10 cellular contexts compared by ENCODE assay signal in genomic region chr7:25260862-25261454, GRCh38. TPM values are rescaled to one million over a fixed set of nuclear protein-coding genes. Genes with fewer than 3 reads are reported as not detected.
DNase-seq lines count a peak whose midpoint lies in the region; ATAC-seq lines count a peak whose summit lies in the region.
"Had no signal": no experiment of that assay in that cellular context is flagged by ENCODE, and none has a peak within 500 bp of the region (broad histone marks: within the 10 kb centered on the region; RNA-seq: fewer than 3 reads in every experiment).

No MANE protein-coding gene starts in this region.

- H3K36me3 Mint-ChIP-seq in activated T-cell treated with anti-CD3 and anti-CD28 coated beads, Interleukin-2, amount 50 U/mL, for 4 hours (ENCODE audit: insufficient read depth): no peaks in the 10 kb centered on the region
- H3K36me3 Mint-ChIP-seq in stimulated activated naive CD8-positive, alpha-beta T cell treated with anti-CD3 and anti-CD28 coated beads, Interleukin-15, Interleukin-2, amounts not matched to agents 100 ng/mL and 50 ng/mL, for 24 hours (ENCODE audit: low read depth): no peaks in the 10 kb centered on the region

- peak overlapping the region; percentile 71 for H3K4me3 Mint-ChIP-seq in activated T-cell treated with anti-CD3 and anti-CD28 coated beads, Interleukin-2, amount 50 U/mL, for 4 hours
- peak overlapping the region; percentile 59 for H3K4me3 Mint-ChIP-seq in stimulated activated naive CD8-positive, alpha-beta T cell treated with anti-CD3 and anti-CD28 coated beads, Interleukin-15, Interleukin-2, amounts not matched to agents 100 ng/mL and 50 ng/mL, for 24 hours

- no peaks in the 10 kb centered on the region for H3K9me3 ChIP-seq in MG63

- peaks cover 2% of the 10 kb centered on the region for H3K27me3 Mint-ChIP-seq in activated T-cell treated with anti-CD3 and anti-CD28 coated beads, Interleukin-2, amount 50 U/mL, for 4 hours (ENCODE audit: low read depth)
- peaks cover 6% of the 10 kb centered on the region for H3K27me3 Mint-ChIP-seq in stimulated activated naive CD8-positive, alpha-beta T cell treated with anti-CD3 and anti-CD28 coated beads, Interleukin-15, Interleukin-2, amounts not matched to agents 100 ng/mL and 50 ng/mL, for 24 hours

- H3K4me3 ChIP-seq in MG63: no peak overlapping the region

- peak; percentile 69 to 81 for ATAC-seq in activated T-cell treated with anti-CD3 and anti-CD28 coated beads, Interleukin-2, amount 50 U/mL, for 4 hours
- ATAC-seq in HG03469 (IDR thresholded peaks at IDR 0.05; ENCODE audit: unreplicated experiment): no peak

- H3K4me1 Mint-ChIP-seq in activated T-cell treated with anti-CD3 and anti-CD28 coated beads, Interleukin-2, amount 50 U/mL, for 4 hours (ENCODE audit: low read depth): peaks cover 27% of the 10 kb centered on the region
- peaks cover 26% of the 10 kb centered on the region for H3K4me1 Mint-ChIP-seq in stimulated activated naive CD8-positive, alpha-beta T cell treated with anti-CD3 and anti-CD28 coated beads, Interleukin-15, Interleukin-2, amounts not matched to agents 100 ng/mL and 50 ng/mL, for 24 hours (ENCODE audit: low read depth)

- no peaks in the 10 kb centered on the region for H3K36me3 ChIP-seq in MG63

- H3K27ac Mint-ChIP-seq in stimulated activated naive CD8-positive, alpha-beta T cell treated with anti-CD3 and anti-CD28 coated beads, Interleukin-15, Interleukin-2, amounts not matched to agents 100 ng/mL and 50 ng/mL, for 24 hours: no peak overlapping the region

- H3K27me3 ChIP-seq in MG63: no peaks in the 10 kb centered on the region

- DNase-seq in activated T-cell treated with anti-CD3 and anti-CD28 coated beads, Interleukin-2, amount 50 U/mL, for 4 hours: no peak
- DNase-seq in activated T-cell treated with anti-CD3 and anti-CD28 coated beads, Interleukin-2, amount 50 U/mL, for 1 hour: no peak
- DNase-seq in NCI-H1436 (lab: John Stamatoyannopoulos, UW): peak; percentile 10
- DNase-seq in dermis blood vessel endothelial cell: peak; percentile 15
- no peak for DNase-seq in MG63
- DNase-seq in NCI-H82 treated with DMSO at 0.1 percent for 48 hours (lab: John Stamatoyannopoulos, UW; ENCODE audit: unreplicated experiment): no peak
- DNase-seq: hypothalamus, NCI-H2171 had no signal

- no peaks in the 10 kb centered on the region for H3K9me3 Mint-ChIP-seq in activated T-cell treated with anti-CD3 and anti-CD28 coated beads, Interleukin-2, amount 50 U/mL, for 4 hours
- H3K9me3 Mint-ChIP-seq in stimulated activated naive CD8-positive, alpha-beta T cell treated with anti-CD3 and anti-CD28 coated beads, Interleukin-15, Interleukin-2, amounts not matched to agents 100 ng/mL and 50 ng/mL, for 24 hours: no peaks in the 10 kb centered on the region

RNA-seq across cellular contexts. Expression of gene NPVF, which starts 32.7 kb away (rescaled TPM):
- total RNA-seq in activated T-cell treated with anti-CD3 and anti-CD28 coated beads, Interleukin-2, amount 50 U/mL, for 4 hours: not detected
- total RNA-seq in dermis blood vessel endothelial cell: not detected in 2 replicates
- total RNA-seq in MG63 (2014; rRNA removed; shearing (Covaris generic); ENCODE audit: low replicate concordance): not detected in 2 replicates

Comparison
In these comparisons a context has a peak if more than half of its experiments do, and no peak if none do; other contexts are left out.
1. DNase-seq: peak in NCI-H1436 (single experiment) and dermis blood vessel endothelial cell (single experiment); none in activated T-cell treated with anti-CD3 and anti-CD28 coated beads, Interleukin-2, amount 50 U/mL, for 4 hours (single experiment), activated T-cell treated with anti-CD3 and anti-CD28 coated beads, Interleukin-2, amount 50 U/mL, for 1 hour (single experiment), MG63 (single experiment) and NCI-H82 treated with DMSO at 0.1 percent for 48 hours (single experiment).